In the genomic region with DNA sequence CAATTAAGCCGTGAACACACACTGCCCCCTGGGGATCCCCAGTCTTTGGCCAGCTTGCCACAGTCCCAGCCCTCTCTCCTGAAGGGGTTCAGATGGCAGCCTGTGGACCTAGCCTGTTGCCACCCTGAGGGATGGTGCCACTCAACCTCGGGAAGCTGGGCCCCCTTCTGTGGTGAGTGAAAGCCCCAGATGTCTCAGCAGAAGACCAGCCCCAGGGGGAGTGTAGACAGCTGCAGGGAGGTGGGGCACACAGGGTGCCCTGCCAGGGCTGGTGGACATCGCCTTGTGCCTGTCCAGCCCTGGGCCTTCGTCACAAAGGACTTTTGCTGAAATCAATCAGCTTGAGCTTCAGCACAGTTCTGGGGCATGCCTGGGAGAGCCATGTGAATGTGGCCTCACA, we compare ENCODE assay signal across 22 cellular contexts.
"Had no signal": no experiment of that assay in that cellular context is flagged by ENCODE, and none has a peak within 500 bp of the region (broad histone marks: within the 10 kb centered on the region; RNA-seq: fewer than 3 reads in every experiment).

No MANE protein-coding gene starts in this region.

- H3K27me3 ChIP-seq: cardiac muscle cell, dorsolateral prefrontal cortex had no signal

- H3K27ac ChIP-seq: cardiac muscle cell, foreskin keratinocyte had no signal

- H3K9me3 Mint-ChIP-seq: activated CD4-positive, alpha-beta memory T cell treated with anti-CD3 and anti-CD28 coated beads, Interleukin-2, amount 10 ng/mL, durations not matched to agents 7 days and 5 days; stimulated activated naive CD8-positive, alpha-beta T cell treated with anti-CD3 and anti-CD28 coated beads, Interleukin-15, amount 100 ng/mL, for 72 hours had no signal

- H3K36me3 ChIP-seq: cardiac muscle cell had no signal

- ATAC-seq: activated T-cell treated with anti-CD3 and anti-CD28 coated beads, Interleukin-2, amount 50 U/mL, for 4 hours; foreskin keratinocyte; left lobe of liver; SK-N-SH treated with all-trans-retinoic acid at 6 μM for 48 hours; stimulated activated naive CD8-positive, alpha-beta T cell treated with anti-CD3 and anti-CD28 coated beads, Interleukin-15, amount 100 ng/mL, for 72 hours had no signal

- DNase-seq: activated B cell treated with CpG ODN at 0.5 μM for 24 hours; activated CD4-positive, alpha-beta memory T cell treated with anti-CD3 and anti-CD28 coated beads, Interleukin-2, amount 10 ng/mL, durations not matched to agents 7 days and 5 days; activated CD4-positive, alpha-beta T cell treated with anti-CD3 and anti-CD28 coated beads for 4 hours; activated gamma-delta T cell treated with Interleukin-2 at 50 U/mL for 16 hours; activated T-cell treated with anti-CD3 and anti-CD28 coated beads, Interleukin-2, amount 50 U/mL, for 4 hours; amygdala; dorsolateral prefrontal cortex; foreskin keratinocyte; kidney; midbrain; nephron progenitor cell; occipital lobe; retina; stimulated activated CD4-positive, alpha-beta T cell treated with anti-CD3 and anti-CD28 coated beads, Interleukin-15, amount 100 ng/mL, for 24 hours; stimulated activated CD4-positive, alpha-beta T cell treated with anti-CD3 and anti-CD28 coated beads, Interleukin-2, amount 100 ng/mL, for 48 hours; stimulated activated naive CD8-positive, alpha-beta T cell treated with anti-CD3 and anti-CD28 coated beads, Interleukin-15, amount 100 ng/mL, for 72 hours; T-helper 1 cell; T-helper 9 cell had no signal

- H3K4me1 Mint-ChIP-seq: activated B cell treated with CpG ODN at 0.5 μM for 24 hours; activated CD4-positive, alpha-beta memory T cell treated with anti-CD3 and anti-CD28 coated beads, Interleukin-2, amount 10 ng/mL, durations not matched to agents 7 days and 5 days; nephron progenitor cell; stimulated activated naive CD8-positive, alpha-beta T cell treated with anti-CD3 and anti-CD28 coated beads, Interleukin-15, amount 100 ng/mL, for 72 hours had no signal

- H3K4me3 Mint-ChIP-seq: activated B cell treated with CpG ODN at 0.5 μM for 24 hours; activated CD4-positive, alpha-beta memory T cell treated with anti-CD3 and anti-CD28 coated beads, Interleukin-2, amount 10 ng/mL, durations not matched to agents 7 days and 5 days; activated naive CD8-positive, alpha-beta T cell; activated T-cell treated with anti-CD3 and anti-CD28 coated beads, Interleukin-2, amount 50 U/mL, for 4 hours; nephron progenitor cell; stimulated activated naive CD8-positive, alpha-beta T cell treated with anti-CD3 and anti-CD28 coated beads, Interleukin-15, amount 100 ng/mL, for 72 hours had no signal

- H3K4me3 ChIP-seq: cardiac muscle cell, dorsolateral prefrontal cortex had no signal

- H3K27ac Mint-ChIP-seq: activated B cell treated with CpG ODN at 0.5 μM for 24 hours; activated CD4-positive, alpha-beta memory T cell treated with anti-CD3 and anti-CD28 coated beads, Interleukin-2, amount 10 ng/mL, durations not matched to agents 7 days and 5 days; activated naive CD8-positive, alpha-beta T cell; nephron progenitor cell had no signal

- H3K4me1 ChIP-seq: foreskin keratinocyte had no signal

- H3K36me3 Mint-ChIP-seq: activated naive CD8-positive, alpha-beta T cell had no signal
